Comparison of ENCODE assay signal across 8 cellular contexts in genomic region chr12:121712462-121713256, GRCh38. TPM values are rescaled to one million over a fixed set of nuclear protein-coding genes. Genes with fewer than 3 reads are reported as not detected.
DNase-seq lines count a peak whose midpoint lies in the region; ATAC-seq and TF ChIP-seq lines count a peak whose summit lies in the region.

TMEM120B (plus strand) TSS chr12:121712752; CDS start chr12:121712896, 144 bp downstream.

- H3K36me3 Mint-ChIP-seq in immature natural killer cell = peaks cover 0 to 6% (median 0%) of the 10 kb centered on the region in 3 donors

- peak; percentile 55 to 71 for DNase-seq in NCI-H187 (lab: John Stamatoyannopoulos, UW)
- no peak for DNase-seq in NCI-H187 treated with DMSO at 0.1 percent for 48 hours (lab: John Stamatoyannopoulos, UW)
- peak; percentile 83 for DNase-seq in NB4 (ENCODE audit: low read depth)
- DNase-seq in WERI-Rb-1 = peak; percentile 83
- peak; percentile 73 to 83 for DNase-seq in breast epithelium (ENCODE audit: low spot score in 2 of 2)
- peak; percentile 83 to 90 (median 87) for DNase-seq in immature natural killer cell
- DNase-seq in stimulated activated CD4-positive, alpha-beta T cell treated with anti-CD3 and anti-CD28 coated beads, Interleukin-12 subunit alpha, Interleukin-12 subunit beta, amount 100 ng/mL, for 24 hours (ENCODE audit: low read depth in 2 of 2) = peak; percentile 72 to 73

- peak within 1 kb of the TSS; percentile 95 for H3K4me3 ChIP-seq in NB4 (ENCODE audit: low read depth, low read length)
- peak within 1 kb of the TSS; percentile 94 for H3K4me3 ChIP-seq in WERI-Rb-1 (ENCODE audit: low read depth, low read length)
- H3K4me3 ChIP-seq in breast epithelium = peak within 1 kb of the TSS; percentile 86 to 95 (median 90)

- peak within 1 kb of the TSS; percentile 71 to 94 (median 90) for H3K27ac Mint-ChIP-seq in immature natural killer cell

- H3K27me3 ChIP-seq in WERI-Rb-1 (ENCODE audit: insufficient read depth, low read depth, severe bottlenecking) (no peaks in the 10 kb centered on the region), breast epithelium (no peaks in the 10 kb centered on the region)

- no peaks in the 10 kb centered on the region for H3K9me3 ChIP-seq in WERI-Rb-1 (ENCODE audit: severe bottlenecking)
- H3K9me3 ChIP-seq in breast epithelium = no peaks in the 10 kb centered on the region

- intact Hi-C loops in breast epithelium (cut with DNase I; ENCODE audit: low total_unique reads) = no loop called here

- TF ChIP-seq POLR2A in NB4 (IDR thresholded peaks at IDR 0.05; ENCODE audit: extremely low read depth, insufficient read length) (peak; percentile 77), breast epithelium (IDR thresholded peaks at IDR 0.05) (peak; percentile 60)

- H3K4me1 ChIP-seq in breast epithelium = peaks cover 0 to 5% of the 10 kb centered on the region in 2 donors

- peaks cover 0 to 5% (median 4%) of the 10 kb centered on the region in 3 donors for H3K27me3 Mint-ChIP-seq in immature natural killer cell (ENCODE audit: low read depth in 3 of 3)

- TF ChIP-seq CTCF in NB4 (IDR thresholded peaks at IDR 0.05; ENCODE audit: low read depth, low read length) (peak; percentile 24), WERI-Rb-1 (IDR thresholded peaks at IDR 0.05; ENCODE audit: low read depth, low read length) (peak; percentile 15; the same call in 1 of the 2 replicates), breast epithelium (IDR thresholded peaks at IDR 0.05) (peak in 1 of 3 donors; percentile 9)

- H3K4me1 Mint-ChIP-seq in immature natural killer cell = peaks cover 20 to 23% of the 10 kb centered on the region in 2 donors

- peak; percentile 59 for ATAC-seq in HG02571 (IDR thresholded peaks at IDR 0.05; ENCODE audit: unreplicated experiment)

- H3K36me3 ChIP-seq in WERI-Rb-1 = peaks cover 27% of the 10 kb centered on the region
- no peaks in the 10 kb centered on the region for H3K36me3 ChIP-seq in breast epithelium

- H3K9me3 Mint-ChIP-seq in immature natural killer cell = no peaks in the 10 kb centered on the region

- H3K4me3 Mint-ChIP-seq in immature natural killer cell = peak within 1 kb of the TSS; percentile 87 to 96 (median 89)

- H3K27ac ChIP-seq in WERI-Rb-1 = peak within 1 kb of the TSS; percentile 95
- peak within 1 kb of the TSS; percentile 74 to 80 for H3K27ac ChIP-seq in breast epithelium

RNA-seq across cellular contexts. Expression of gene TMEM120B, which starts in this region (rescaled TPM):
- 1 to 10 TPM; 5.4 to 8.2 (median 6.1) TPM for total RNA-seq in breast epithelium
- 1 to 10 TPM; 1.8 to 4.0 (median 3.1) TPM for polyA plus RNA-seq in immature natural killer cell
